Comparison of ENCODE assay signal across 8 cellular contexts in genomic region chr10:62268027-62268398, GRCh38. TPM values are rescaled to one million over a fixed set of nuclear protein-coding genes. Genes with fewer than 3 reads are reported as not detected.
DNase-seq lines count a peak whose midpoint lies in the region; ATAC-seq and TF ChIP-seq lines count a peak whose summit lies in the region.

No MANE protein-coding gene starts in this region.

- ATAC-seq in WTC11 (no peak), GM19395 (IDR thresholded peaks at IDR 0.05; ENCODE audit: unreplicated experiment) (no peak)

- H3K4me3 ChIP-seq in AG09309 (ENCODE audit: control insufficient read depth, low read depth, low read length) (peak overlapping the region; percentile 73), suprapubic skin (peak overlapping the region; percentile 88)

- no peak for TF ChIP-seq POLR2A in suprapubic skin (IDR thresholded peaks at IDR 0.05)

- no peak overlapping the region for H3K27ac ChIP-seq in suprapubic skin

- H3K4me3 Mint-ChIP-seq in WTC11, result peak overlapping the region; percentile 92
- peak overlapping the region; percentile 70 to 93 (median 78) for H3K4me3 Mint-ChIP-seq in immature natural killer cell

- TF ChIP-seq CTCF in AG09309 (IDR thresholded peaks at IDR 0.05; ENCODE audit: control insufficient read depth, insufficient read depth, low read depth, low read length, missing control alignments) (no peak), WTC11 (IDR thresholded peaks at IDR 0.05) (no peak), suprapubic skin (IDR thresholded peaks at IDR 0.05) (no peak)

- CTCF ChIA-PET in HEK293T (lab: Yijun Ruan, JAX), result no interaction called here
- CTCF ChIA-PET in WTC11 (lab: Charles Lee), result interaction anchor here (0.9 to 2.1 kb wide), 4 partner anchors 17 to 229 kb away, joined by 3 to 7 read pairs (median 4); no protein-coding TSS in a partner anchor

- no peaks in the 10 kb centered on the region for H3K27me3 ChIP-seq in suprapubic skin

- POLR2A ChIA-PET in HEK293T (lab: Yijun Ruan, JAX) (interaction anchor here (0.6 to 1.5 kb wide), 4 partner anchors 19 to 253 kb away, joined by 3 read pairs; no protein-coding TSS in a partner anchor), WTC11 (lab: Charles Lee) (no interaction called here)

- DNase-seq in AG09309 (ENCODE audit: low read depth) (no peak), HEK293T (ENCODE audit: extremely low spot score) (peak; percentile 21), WTC11 (ENCODE audit: low spot score) (peak; percentile 36), immature natural killer cell (no peak), suprapubic skin (ENCODE audit: low spot score in 2 of 2) (no peak), superior temporal gyrus (ENCODE audit: extremely low spot score) (no peak)
- DNase-seq in activated CD4-positive, CD25-positive, alpha-beta regulatory T cell (lab: John Stamatoyannopoulos, UW), result no peak

- H3K9me3 ChIP-seq in suprapubic skin, result no peaks in the 10 kb centered on the region

- H3K36me3 Mint-ChIP-seq in WTC11, result no peaks in the 10 kb centered on the region
- H3K36me3 Mint-ChIP-seq in immature natural killer cell, result no peaks in the 10 kb centered on the region

- H3K9me3 Mint-ChIP-seq in WTC11, result no peaks in the 10 kb centered on the region
- peaks cover 0 to 2% (median 0%) of the 10 kb centered on the region in 6 donors for H3K9me3 Mint-ChIP-seq in immature natural killer cell

- no peak for TF ChIP-seq EP300 in suprapubic skin (IDR thresholded peaks at IDR 0.05)

- peaks cover 17% of the 10 kb centered on the region for H3K4me1 ChIP-seq in suprapubic skin

- peaks cover 5% of the 10 kb centered on the region for H3K27me3 Mint-ChIP-seq in WTC11 (ENCODE audit: low read depth)
- peaks cover 0 to 5% (median 0%) of the 10 kb centered on the region in 3 donors for H3K27me3 Mint-ChIP-seq in immature natural killer cell (ENCODE audit: low read depth in 3 of 3)

- H3K36me3 ChIP-seq in suprapubic skin, result no peaks in the 10 kb centered on the region

- 2% methylated on average over 8 of the region's 19 CpGs for WGBS in suprapubic skin

- no peak overlapping the region; the same call in 1 of the 2 replicates for H3K27ac Mint-ChIP-seq in WTC11
- H3K27ac Mint-ChIP-seq in immature natural killer cell, result no peak overlapping the region

- H3K4me1 Mint-ChIP-seq in WTC11 (peaks cover 38% of the 10 kb centered on the region), immature natural killer cell (peaks cover 7 to 19% of the 10 kb centered on the region in 2 donors)

TF ChIP-seq in HEK293T, 16 proteins besides CTCF, POLR2A, EP300 and RAD21:
- TF ChIP-seq CTBP1 (IDR thresholded peaks at IDR 0.05; ENCODE audit: borderline replicate concordance), result no peak

TF ChIP-seq in WTC11, 78 proteins besides CTCF, POLR2A, EP300 and RAD21:
- TF ChIP-seq PRRX2 (CRISPR knock-in tag; IDR thresholded peaks at IDR 0.05), result no peak
- TF ChIP-seq ZMAT4 (CRISPR knock-in tag; IDR thresholded peaks at IDR 0.05), result no peak
- no peak for TF ChIP-seq CREM (CRISPR knock-in tag; IDR thresholded peaks at IDR 0.05)
- no peak for TF ChIP-seq NR3C1 (CRISPR knock-in tag; conservative IDR thresholded peaks at IDR 0.05; ENCODE audit: low read depth)
- no peak for TF ChIP-seq SMAD4 (CRISPR knock-in tag; IDR thresholded peaks at IDR 0.05)
- no peak for TF ChIP-seq GRHL2 (CRISPR knock-in tag; IDR thresholded peaks at IDR 0.05; ENCODE audit: insufficient replicate concordance, severe bottlenecking)
- no peak for TF ChIP-seq NFATC4 (CRISPR knock-in tag; IDR thresholded peaks at IDR 0.05)
- TF ChIP-seq FOXK1 (CRISPR knock-in tag; IDR thresholded peaks at IDR 0.05), result no peak
- no peak for TF ChIP-seq ZNF121 (CRISPR knock-in tag; IDR thresholded peaks at IDR 0.05)
- TF ChIP-seq ZNF232 (CRISPR knock-in tag; IDR thresholded peaks at IDR 0.05), result no peak
- no peak for TF ChIP-seq NR2C2 (CRISPR knock-in tag; IDR thresholded peaks at IDR 0.05)
- no peak for TF ChIP-seq MAX (CRISPR knock-in tag; IDR thresholded peaks at IDR 0.05)
- TF ChIP-seq RORB (CRISPR knock-in tag; IDR thresholded peaks at IDR 0.05), result no peak

RNA-seq across cellular contexts. Expression of gene RTKN2, which starts 0.6 kb away (rescaled TPM):
- total RNA-seq in WTC11 (2021) (16.7 to 20.5 TPM (median 16.8 TPM) in 3 replicates), suprapubic skin (1 to 10 TPM in 1 of 4 donors, under 1 TPM in 3; 0.83 to 2.5 (median 0.94) TPM)
- polyA plus RNA-seq in immature natural killer cell, result under 1 TPM in 2 of 3 donors, not detected in 1; 0.16 to 0.46 TPM

Comparison
In these comparisons a context has a peak if more than half of its experiments do, and no peak if none do; other contexts are left out.
1. DNase-seq: peak in HEK293T (single experiment) and WTC11 (single experiment); none in AG09309 (single experiment), immature natural killer cell (0 of 3), suprapubic skin (0 of 2), superior temporal gyrus (single experiment) and activated CD4-positive, CD25-positive, alpha-beta regulatory T cell (0 of 4).